In the genomic region with DNA sequence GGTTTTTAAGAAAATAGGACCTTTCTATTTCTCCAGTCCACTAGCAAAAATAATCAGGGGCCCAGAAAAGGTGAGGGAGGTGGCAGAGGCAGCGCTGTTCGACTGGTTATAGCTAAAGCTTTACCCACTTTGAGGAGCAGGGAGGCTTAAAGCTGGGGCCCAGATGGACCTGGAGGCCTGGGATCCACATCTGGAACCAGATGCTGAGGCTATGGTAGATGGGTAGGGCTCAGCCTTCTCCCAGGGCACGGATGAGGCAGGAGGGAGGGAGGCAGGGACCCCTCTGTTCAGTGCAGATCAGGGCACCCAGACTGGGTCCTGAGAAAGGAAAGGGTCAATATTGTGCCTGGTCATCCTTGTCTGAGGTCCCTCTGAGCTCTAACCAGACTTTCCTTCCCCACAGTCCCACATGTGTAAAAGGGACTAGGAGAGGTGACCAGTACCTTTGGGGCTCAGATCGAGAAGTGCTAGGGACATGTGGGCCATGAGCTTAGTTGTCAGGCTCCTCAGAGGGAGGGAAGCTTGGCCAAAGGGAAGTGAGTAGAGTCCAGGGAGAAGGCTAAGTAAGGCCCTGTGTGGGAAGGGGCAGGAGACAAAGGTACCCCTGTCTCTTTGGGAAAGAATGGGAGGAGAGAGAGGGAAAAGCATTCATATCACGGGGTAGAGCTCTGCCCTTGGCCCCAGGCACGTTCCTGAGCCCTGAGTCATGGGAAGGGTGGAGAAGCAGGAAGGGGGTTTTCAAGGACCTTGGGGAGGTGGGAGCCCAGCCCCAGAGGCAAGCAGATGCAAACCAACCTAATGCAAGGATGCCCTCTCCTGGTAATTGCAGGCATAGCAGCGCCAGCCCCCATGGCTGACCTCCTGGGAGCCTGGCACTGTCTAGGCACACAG, we compare ENCODE assay signal across 8 cellular contexts.
DNase-seq lines count a peak whose midpoint lies in the region; ATAC-seq and TF ChIP-seq lines count a peak whose summit lies in the region.

No MANE protein-coding gene starts in this region.

- no peaks in the 10 kb centered on the region for H3K9me3 ChIP-seq in neutrophil

- peak overlapping the region; percentile 92 for H3K4me2 ChIP-seq in KMS-11

- DNase-seq in DMS114 treated with DMSO at 0.1 percent for 48 hours (lab: John Stamatoyannopoulos, UW; ENCODE audit: unreplicated experiment) (peak; percentile 45), RPMI8226 (peak; percentile 73), foreskin fibroblast (peak; percentile 97 to 99), substantia nigra (lab: John Stamatoyannopoulos, UW) (peak in 44 of 49 donors; percentile 15 to 81 (median 55))
- peak; percentile 64 for DNase-seq in activated gamma-delta T cell treated with anti-CD3 and anti-CD28 coated beads, Interleukin-2, amount 50 U/mL, for 16 hours (ENCODE audit: low read depth)

- no peak overlapping the region for H2AFZ ChIP-seq in KMS-11 (ENCODE audit: low read depth)

- no peaks in the 10 kb centered on the region; the same call in 1 of the 2 replicates for H3K36me3 ChIP-seq in KMS-11 (ENCODE audit: insufficient read depth)
- H3K36me3 ChIP-seq in neutrophil: no peaks in the 10 kb centered on the region

- ATAC-seq in HG02852 (IDR thresholded peaks at IDR 0.05; ENCODE audit: unreplicated experiment): no peak

- no peaks in the 10 kb centered on the region for H3K27me3 ChIP-seq in KMS-11 (ENCODE audit: insufficient read depth, low read depth)
- H3K27me3 ChIP-seq in neutrophil: peaks cover 56% of the 10 kb centered on the region

- H4K20me1 ChIP-seq in KMS-11 (ENCODE audit: insufficient read depth): no peaks in the 10 kb centered on the region

- H3K4me3 ChIP-seq in KMS-11 (IDR thresholded peaks at IDR 0.05; ENCODE audit: insufficient read depth, low read depth, low read length) (no peak overlapping the region), foreskin fibroblast (ENCODE audit: low read depth in 1 of 2, low read length in 2 of 2) (peak overlapping the region; percentile 27 to 56), neutrophil (ENCODE audit: low read depth in 1 of 2, low read length in 1 of 2) (no peak overlapping the region)

- peak overlapping the region; percentile 90 for H3K27ac ChIP-seq in KMS-11
- no peak overlapping the region for H3K27ac ChIP-seq in neutrophil
- peak overlapping the region; percentile 67 for H3K27ac ChIP-seq in substantia nigra (ENCODE audit: low read depth, low read length, poor library complexity, severe bottlenecking)

- peak overlapping the region; percentile 31; the same call in 1 of the 2 replicates for H3K9ac ChIP-seq in KMS-11

- TF ChIP-seq CTCF in KMS-11 (conservative IDR thresholded peaks at IDR 0.05; ENCODE audit: low read depth, low read length): peak; percentile 100
- TF ChIP-seq CTCF in foreskin fibroblast (IDR thresholded peaks at IDR 0.05; ENCODE audit: low read depth, low read length): peak; percentile 91
- TF ChIP-seq CTCF in neutrophil (IDR thresholded peaks at IDR 0.05): peak; percentile 79

- H3K4me1 ChIP-seq in KMS-11 (ENCODE audit: low read depth, poor library complexity, severe bottlenecking) (peaks cover 58% of the 10 kb centered on the region), neutrophil (ENCODE audit: control insufficient read depth in 1 of 2, insufficient read depth in 1 of 2, low read depth in 1 of 2, low read length in 1 of 2) (no peaks in the 10 kb centered on the region)

- peaks cover 32% of the 10 kb centered on the region for H3K79me2 ChIP-seq in KMS-11 (ENCODE audit: insufficient read depth, low read depth)

Comparison
In these comparisons a context has a peak if more than half of its experiments do, and no peak if none do; other contexts are left out.
1. DNase-seq: peak in every context shown above with its lines; median percentile 98 in foreskin fibroblast; 73 in RPMI8226; 64 in activated gamma-delta T cell treated with anti-CD3 and anti-CD28 coated beads, Interleukin-2, amount 50 U/mL, for 16 hours; 55 in substantia nigra; 45 in DMS114 treated with DMSO at 0.1 percent for 48 hours.
2. H3K4me3 ChIP-seq: peak in foreskin fibroblast (2 of 2); none in KMS-11 (single experiment) and neutrophil (0 of 2).
3. Peak in every context shown above with its lines, with median percentiles within 50 percentile points of each other: CTCF ChIP-seq.